Comparison of ENCODE assay signal across 9 cellular contexts in genomic region chr2:84452624-84453023, GRCh38.
"Had no signal": no experiment of that assay in that cellular context is flagged by ENCODE, and none has a peak within 500 bp of the region (broad histone marks: within the 10 kb centered on the region; RNA-seq: fewer than 3 reads in every experiment).

No MANE protein-coding gene starts in this region.

- ATAC-seq: HCT116 had no signal

- H3K27ac ChIP-seq: GM23248, HL-60 had no signal

- H3K36me3 ChIP-seq: HAP-1 had no signal

- H3K4me3 ChIP-seq: GM23248, HAP-1 had no signal

- H3K9me3 ChIP-seq: HAP-1 had no signal

- H3K9ac ChIP-seq: GM23248 had no signal

- H2AFZ ChIP-seq: GM23248 had no signal

- DNase-seq: GM23248, GOT3, H7, HFFc6, IMR-90, KBM-7 had no signal
